12 cellular contexts compared by ENCODE assay signal in the genomic region with DNA sequence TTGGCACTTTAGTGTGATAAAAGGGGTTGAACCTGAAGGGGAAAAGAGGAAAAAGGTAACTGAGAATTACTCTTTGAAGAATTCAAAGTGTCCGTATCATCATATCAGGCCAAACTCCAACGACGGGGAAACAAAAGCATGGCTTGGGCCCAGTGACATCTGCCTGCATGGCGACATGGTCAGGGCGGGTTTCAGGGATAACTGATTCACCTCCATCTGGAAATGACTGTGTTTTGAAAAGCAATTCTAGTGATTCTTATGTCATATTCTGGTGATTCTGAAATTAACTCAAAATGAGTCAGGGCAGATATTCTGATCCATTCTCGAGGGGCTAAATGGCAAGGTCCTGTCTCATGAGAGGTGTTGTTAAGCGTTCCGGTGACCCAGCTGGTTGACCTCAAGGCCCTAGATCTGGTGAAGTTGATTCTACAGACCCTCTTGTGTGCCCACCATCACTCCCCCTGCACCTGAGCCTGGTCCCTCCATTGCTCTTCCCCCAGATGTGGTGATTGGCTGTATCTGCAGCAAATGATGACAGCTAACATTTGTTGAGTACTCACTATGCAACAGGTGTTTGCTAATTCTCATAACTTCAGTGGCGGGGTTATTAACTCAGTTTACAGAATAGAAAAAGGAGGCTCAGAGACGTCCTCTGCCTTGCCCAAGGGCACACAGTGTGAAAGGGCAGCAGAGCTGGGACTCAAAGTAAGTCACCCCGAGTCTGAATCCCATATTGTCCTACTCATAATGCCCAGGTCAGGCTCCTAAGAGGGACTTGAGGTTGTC.
DNase-seq lines count a peak whose midpoint lies in the region; ATAC-seq lines count a peak whose summit lies in the region.
"Had no signal": no experiment of that assay in that cellular context is flagged by ENCODE, and none has a peak within 500 bp of the region (broad histone marks: within the 10 kb centered on the region; RNA-seq: fewer than 3 reads in every experiment).

No MANE protein-coding gene starts in this region.

- H3K4me3 Mint-ChIP-seq in activated CD4-positive, alpha-beta T cell treated with anti-CD3 and anti-CD28 coated beads, Interleukin-2, amount 10 ng/mL, durations not matched to agents 24 days and 14 days: no peak overlapping the region
- no peak overlapping the region for H3K4me3 Mint-ChIP-seq in activated T-cell treated with anti-CD3 and anti-CD28 coated beads, Interleukin-2, amount 50 U/mL, for 72 hours
- no peak overlapping the region for H3K4me3 Mint-ChIP-seq in activated T-cell treated with anti-CD3 and anti-CD28 coated beads, Interleukin-2, amount 50 U/mL, for 24 hours
- no peak overlapping the region for H3K4me3 Mint-ChIP-seq in CD8-positive, alpha-beta memory T cell

- no peaks in the 10 kb centered on the region for H3K4me1 Mint-ChIP-seq in activated CD4-positive, alpha-beta T cell treated with anti-CD3 and anti-CD28 coated beads, Interleukin-2, amount 10 ng/mL, durations not matched to agents 24 days and 14 days
- peaks cover 15% of the 10 kb centered on the region for H3K4me1 Mint-ChIP-seq in activated T-cell treated with anti-CD3 and anti-CD28 coated beads, Interleukin-2, amount 50 U/mL, for 72 hours (ENCODE audit: low read depth)
- peaks cover 14% of the 10 kb centered on the region for H3K4me1 Mint-ChIP-seq in activated T-cell treated with anti-CD3 and anti-CD28 coated beads, Interleukin-2, amount 50 U/mL, for 24 hours (ENCODE audit: low read depth)
- H3K4me1 Mint-ChIP-seq in CD8-positive, alpha-beta memory T cell: no peaks in the 10 kb centered on the region

- POLR2A ChIA-PET in CD8-positive, alpha-beta memory T cell (lab: Charles Lee): no interaction called here

- DNase-seq in activated CD4-positive, alpha-beta T cell treated with anti-CD3 and anti-CD28 coated beads for 48 hours: peak; percentile 50
- no peak for DNase-seq in activated CD4-positive, alpha-beta T cell treated with anti-CD3 and anti-CD28 coated beads, Interleukin-2, amount 10 ng/mL, durations not matched to agents 24 days and 14 days
- peak; percentile 25 to 37 for DNase-seq in activated T-cell treated with anti-CD3 and anti-CD28 coated beads, Interleukin-2, amount 50 U/mL, for 72 hours
- DNase-seq in activated T-cell treated with anti-CD3 and anti-CD28 coated beads, Interleukin-2, amount 50 U/mL, for 24 hours: no peak
- peak; percentile 16 to 18 for DNase-seq in stimulated activated CD4-positive, alpha-beta T cell treated with anti-CD3 and anti-CD28 coated beads, Interleukin-4, amount 100 ng/mL, for 48 hours (ENCODE audit: low read depth in 2 of 2)
- DNase-seq in stimulated activated CD4-positive, alpha-beta T cell treated with anti-CD3 and anti-CD28 coated beads, Interleukin-4, amount 100 ng/mL, for 1 hour: no peak
- DNase-seq in CD8-positive, alpha-beta memory T cell: no peak
- DNase-seq: 8988T, AML-193, HCEC 1CT had no signal

- no peaks in the 10 kb centered on the region for H3K27me3 Mint-ChIP-seq in activated CD4-positive, alpha-beta T cell treated with anti-CD3 and anti-CD28 coated beads, Interleukin-2, amount 10 ng/mL, durations not matched to agents 24 days and 14 days
- peaks cover 15% of the 10 kb centered on the region for H3K27me3 Mint-ChIP-seq in activated T-cell treated with anti-CD3 and anti-CD28 coated beads, Interleukin-2, amount 50 U/mL, for 72 hours (ENCODE audit: low read depth)
- H3K27me3 Mint-ChIP-seq in activated T-cell treated with anti-CD3 and anti-CD28 coated beads, Interleukin-2, amount 50 U/mL, for 24 hours: peaks cover 3% of the 10 kb centered on the region
- no peaks in the 10 kb centered on the region for H3K27me3 Mint-ChIP-seq in CD8-positive, alpha-beta memory T cell

- no peak overlapping the region for H3K27ac Mint-ChIP-seq in activated CD4-positive, alpha-beta T cell treated with anti-CD3 and anti-CD28 coated beads, Interleukin-2, amount 10 ng/mL, durations not matched to agents 24 days and 14 days
- no peak overlapping the region for H3K27ac Mint-ChIP-seq in activated T-cell treated with anti-CD3 and anti-CD28 coated beads, Interleukin-2, amount 50 U/mL, for 72 hours
- no peak overlapping the region for H3K27ac Mint-ChIP-seq in activated T-cell treated with anti-CD3 and anti-CD28 coated beads, Interleukin-2, amount 50 U/mL, for 24 hours
- peak overlapping the region in 2 of 8 donors; percentile 0 to 50 for H3K27ac Mint-ChIP-seq in CD8-positive, alpha-beta memory T cell

- H3K9me3 ChIP-seq in CD8-positive, alpha-beta memory T cell (ENCODE audit: low read length): no peaks in the 10 kb centered on the region
- H3K9me3 ChIP-seq: BLaER1 had no signal

- H3K36me3 ChIP-seq in CD8-positive, alpha-beta memory T cell (ENCODE audit: insufficient read depth, low read length): no peaks in the 10 kb centered on the region
- H3K36me3 ChIP-seq: BLaER1 had no signal

- H3K36me3 Mint-ChIP-seq in activated CD4-positive, alpha-beta T cell treated with anti-CD3 and anti-CD28 coated beads, Interleukin-2, amount 10 ng/mL, durations not matched to agents 24 days and 14 days (ENCODE audit: low read depth): no peaks in the 10 kb centered on the region
- H3K36me3 Mint-ChIP-seq in activated T-cell treated with anti-CD3 and anti-CD28 coated beads, Interleukin-2, amount 50 U/mL, for 72 hours (ENCODE audit: insufficient read depth in 2 of 2): no peaks in the 10 kb centered on the region
- H3K36me3 Mint-ChIP-seq in activated T-cell treated with anti-CD3 and anti-CD28 coated beads, Interleukin-2, amount 50 U/mL, for 24 hours (ENCODE audit: low read depth): no peaks in the 10 kb centered on the region
- H3K36me3 Mint-ChIP-seq in CD8-positive, alpha-beta memory T cell: peaks cover 0 to 1% (median 0%) of the 10 kb centered on the region in 3 donors

- H3K4me1 ChIP-seq in CD8-positive, alpha-beta memory T cell (ENCODE audit: insufficient read depth, low read length): no peaks in the 10 kb centered on the region
- H3K4me1 ChIP-seq: BLaER1 had no signal

- ATAC-seq in activated T-cell treated with anti-CD3 and anti-CD28 coated beads, Interleukin-2, amount 50 U/mL, for 72 hours (replicated peaks in 1 of 2): peak; percentile 65 to 84
- ATAC-seq: HepG2 had no signal

- no peaks in the 10 kb centered on the region for H3K27me3 ChIP-seq in CD8-positive, alpha-beta memory T cell (ENCODE audit: insufficient read depth, low read length, poor library complexity, severe bottlenecking)
- H3K27me3 ChIP-seq: BLaER1 had no signal

- H3K27ac ChIP-seq in CD8-positive, alpha-beta memory T cell (ENCODE audit: low read depth, low read length): no peak overlapping the region
- H3K27ac ChIP-seq: BLaER1 had no signal

- intact Hi-C loops in activated CD4-positive, alpha-beta T cell treated with anti-CD3 and anti-CD28 coated beads, Interleukin-2, amount 10 ng/mL, durations not matched to agents 24 days and 14 days (cut with micrococcal nuclease): no loop called here

- no peak overlapping the region for H3K4me3 ChIP-seq in CD8-positive, alpha-beta memory T cell (ENCODE audit: low read length)
- H3K4me3 ChIP-seq: BLaER1 had no signal

- CTCF ChIA-PET in CD8-positive, alpha-beta memory T cell (lab: Charles Lee): no interaction called here

- H3K9me3 Mint-ChIP-seq in activated CD4-positive, alpha-beta T cell treated with anti-CD3 and anti-CD28 coated beads, Interleukin-2, amount 10 ng/mL, durations not matched to agents 24 days and 14 days: no peaks in the 10 kb centered on the region
- H3K9me3 Mint-ChIP-seq in activated T-cell treated with anti-CD3 and anti-CD28 coated beads, Interleukin-2, amount 50 U/mL, for 72 hours: no peaks in the 10 kb centered on the region
- no peaks in the 10 kb centered on the region for H3K9me3 Mint-ChIP-seq in activated T-cell treated with anti-CD3 and anti-CD28 coated beads, Interleukin-2, amount 50 U/mL, for 24 hours
- H3K9me3 Mint-ChIP-seq in CD8-positive, alpha-beta memory T cell: no peaks in the 10 kb centered on the region

Comparison
In these comparisons a context has a peak if more than half of its experiments do, and no peak if none do; other contexts are left out.
1. DNase-seq: peak in activated CD4-positive, alpha-beta T cell treated with anti-CD3 and anti-CD28 coated beads for 48 hours (single experiment), activated T-cell treated with anti-CD3 and anti-CD28 coated beads, Interleukin-2, amount 50 U/mL, for 72 hours (2 of 2) and stimulated activated CD4-positive, alpha-beta T cell treated with anti-CD3 and anti-CD28 coated beads, Interleukin-4, amount 100 ng/mL, for 48 hours (2 of 2); none in activated CD4-positive, alpha-beta T cell treated with anti-CD3 and anti-CD28 coated beads, Interleukin-2, amount 10 ng/mL, durations not matched to agents 24 days and 14 days (single experiment), activated T-cell treated with anti-CD3 and anti-CD28 coated beads, Interleukin-2, amount 50 U/mL, for 24 hours (single experiment), stimulated activated CD4-positive, alpha-beta T cell treated with anti-CD3 and anti-CD28 coated beads, Interleukin-4, amount 100 ng/mL, for 1 hour (single experiment) and CD8-positive, alpha-beta memory T cell (0 of 5).